Comparison of ENCODE assay signal across 24 cellular contexts in genomic region chr22:18980829-18981228, GRCh38. TPM values are rescaled to one million over a fixed set of nuclear protein-coding genes. Genes with fewer than 3 reads are reported as not detected.
"Had no signal": no experiment of that assay in that cellular context is flagged by ENCODE, and none has a peak within 500 bp of the region (broad histone marks: within the 10 kb centered on the region; RNA-seq: fewer than 3 reads in every experiment).

No MANE protein-coding gene starts in this region.

- H3K27ac ChIP-seq: HL-60, SJSA1, SK-N-MC had no signal

- H3K36me3 ChIP-seq: SJSA1 had no signal

- H3K4me1 ChIP-seq: SJSA1 had no signal

- H3K4me3 ChIP-seq: SJSA1, SK-N-MC had no signal

- H3K9me3 ChIP-seq: SJSA1 had no signal

- FAIRE-seq: HTR-8/SVneo, RCC 7860 had no signal

- DNase-seq: MV-4-11, NCI-H1048, NCI-H1105, NCI-H1417, NCI-H1436 treated with DMSO at 0.1 percent for 48 hours, NCI-H1694, NCI-H187 treated with DMSO at 0.1 percent for 48 hours, NCI-H2029 treated with DMSO at 0.1 percent for 48 hours, NCI-H2107, NCI-H226, NCI-H446, NCI-H510A, NCI-H524 treated with DMSO at 0.1 percent for 48 hours, NCI-H69, NCI-H774, Right ventricle myocardium superior, RPMI8226, SIG-M5 had no signal

RNA-seq across cellular contexts. Expression of gene PRODH, which starts 44.7 kb away (rescaled TPM):
- total RNA-seq: LHCN-M2, SJSA1 had no signal
